In the genomic region with DNA sequence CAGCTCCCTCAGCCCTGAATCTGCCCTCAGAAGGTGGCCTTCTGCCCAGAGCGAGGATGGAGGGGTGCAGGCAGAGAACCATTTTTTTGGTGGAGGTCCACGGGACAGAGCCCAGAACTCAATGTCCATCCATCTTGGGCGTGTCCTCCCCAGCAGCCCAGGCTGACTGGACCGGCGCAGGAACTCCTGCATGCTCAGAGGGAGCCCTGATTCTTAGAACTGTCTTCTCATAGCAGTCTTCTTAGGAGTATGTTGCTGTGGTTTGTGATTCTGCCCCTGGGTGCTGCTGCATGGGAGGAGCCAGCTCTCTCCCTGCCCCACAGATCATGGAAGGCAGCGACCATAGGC, we compare ENCODE assay signal across 17 cellular contexts. TPM values are rescaled to one million over a fixed set of nuclear protein-coding genes. Genes with fewer than 3 reads are reported as not detected.
"Had no signal": no experiment of that assay in that cellular context is flagged by ENCODE, and none has a peak within 500 bp of the region (broad histone marks: within the 10 kb centered on the region; RNA-seq: fewer than 3 reads in every experiment).

No MANE protein-coding gene starts in this region.

- ATAC-seq: left lobe of liver had no signal

- H3K9me3 ChIP-seq: adrenal gland, upper lobe of left lung had no signal

- H3K27ac Mint-ChIP-seq: activated naive CD4-positive, alpha-beta T cell treated with anti-CD3 and anti-CD28 coated beads, Interleukin-2, amount 50 U/mL, for 24 hours; stimulated activated naive CD8-positive, alpha-beta T cell treated with anti-CD3 and anti-CD28 coated beads, Interleukin-15, Interleukin-2, amounts not matched to agents 100 ng/mL and 50 ng/mL, for 24 hours; T-helper 2 cell treated with Interferon-gamma antibody and Interleukin-4, amounts not matched to agents 5 μg/mL and 100 μg/mL, for 36 hours had no signal

- H3K4me3 Mint-ChIP-seq: activated naive CD4-positive, alpha-beta T cell treated with anti-CD3 and anti-CD28 coated beads, Interleukin-2, amount 50 U/mL, for 24 hours; stimulated activated naive CD8-positive, alpha-beta T cell treated with anti-CD3 and anti-CD28 coated beads, Interleukin-15, Interleukin-2, amounts not matched to agents 100 ng/mL and 50 ng/mL, for 24 hours; T-helper 2 cell treated with Interferon-gamma antibody and Interleukin-4, amounts not matched to agents 5 μg/mL and 100 μg/mL, for 36 hours had no signal

- H3K4me1 ChIP-seq: upper lobe of left lung had no signal

- H3K27me3 Mint-ChIP-seq: stimulated activated naive CD8-positive, alpha-beta T cell treated with anti-CD3 and anti-CD28 coated beads, Interleukin-15, Interleukin-2, amounts not matched to agents 100 ng/mL and 50 ng/mL, for 24 hours had no signal

- H3K4me3 ChIP-seq: adrenal gland, cardiac muscle cell, skin epidermis, upper lobe of left lung had no signal

- H3K36me3 Mint-ChIP-seq: activated naive CD4-positive, alpha-beta T cell treated with anti-CD3 and anti-CD28 coated beads, Interleukin-2, amount 50 U/mL, for 24 hours had no signal

- H3K27me3 ChIP-seq: adrenal gland, cardiac muscle cell, upper lobe of left lung had no signal

- H3K36me3 ChIP-seq: adrenal gland, cardiac muscle cell, upper lobe of left lung had no signal

- H3K9me3 Mint-ChIP-seq: activated naive CD4-positive, alpha-beta T cell treated with anti-CD3 and anti-CD28 coated beads, Interleukin-2, amount 50 U/mL, for 24 hours; stimulated activated naive CD8-positive, alpha-beta T cell treated with anti-CD3 and anti-CD28 coated beads, Interleukin-15, Interleukin-2, amounts not matched to agents 100 ng/mL and 50 ng/mL, for 24 hours; T-helper 2 cell treated with Interferon-gamma antibody and Interleukin-4, amounts not matched to agents 5 μg/mL and 100 μg/mL, for 36 hours had no signal

- H3K27ac ChIP-seq: cardiac muscle cell, skin epidermis, upper lobe of left lung had no signal

- DNase-seq: activated CD4-positive, alpha-beta T cell treated with anti-CD3 and anti-CD28 coated beads, Interleukin-2, amount 50 U/mL, for 1 hour; activated effector memory CD4-positive, alpha-beta T cell treated with anti-CD3 and anti-CD28 coated beads, Interleukin-2, amount 50 U/mL, for 16 hours; activated T-cell treated with anti-CD3 and anti-CD28 coated beads, Interleukin-2, amount 50 U/mL, for 1 hour; adrenal gland; islet precursor cell; mammary epithelial cell; stimulated activated CD4-positive, alpha-beta T cell treated with anti-CD3 and anti-CD28 coated beads, Interleukin-4, amount 100 ng/mL, for 4 hours; stimulated activated CD8-positive, alpha-beta memory T cell treated with anti-CD3 and anti-CD28 coated beads, Interleukin-4, amount 100 ng/mL, for 48 hours; SW 1271; upper lobe of left lung had no signal

RNA-seq across cellular contexts. Expression of gene MYCBPAP, which starts 5.6 kb away (rescaled TPM):
- total RNA-seq: left lobe of liver had no signal

RNA-seq across cellular contexts. Expression of gene EPN3, which starts 29.9 kb away (rescaled TPM):
- total RNA-seq: temporal lobe had no signal

RNA-seq across cellular contexts. Expression of gene CHAD, which starts 33.9 kb away (rescaled TPM):
- total RNA-seq: cardiac muscle cell, mammary epithelial cell had no signal
- polyA plus RNA-seq: mammary epithelial cell had no signal
